In genomic region chr3:52299815-52300611, GRCh38 we compare ENCODE assay signal across 1 cellular context.
TF ChIP-seq lines count a peak whose summit lies in the region.

No MANE protein-coding gene starts in this region.

TF ChIP-seq in K562, 482 proteins besides CTCF, POLR2A, EP300 and RAD21 (continued from another document and continues in another):
- TF ChIP-seq SIX5 (IDR thresholded peaks at IDR 0.05; ENCODE audit: borderline replicate concordance in 1 of 2, insufficient read depth in 1 of 2, low read depth in 1 of 2, low read length in 2 of 2) (no peak), ZNF140 (CRISPR knock-in tag; IDR thresholded peaks at IDR 0.05) (no peak), ZSCAN29 (IDR thresholded peaks at IDR 0.05) (no peak), GTF2E2 (tag; IDR thresholded peaks at IDR 0.05) (no peak), ZNF24 (IDR thresholded peaks at IDR 0.05) (0 out of 2 replicates have a peak, but pooled peaks have one; percentile 22), FOXA1 (IDR thresholded peaks at IDR 0.05; ENCODE audit: borderline replicate concordance) (no peak), BRCA1 (IDR thresholded peaks at IDR 0.05) (no peak), BRCA1 (CRISPR knock-in tag; IDR thresholded peaks at IDR 0.05) (no peak), ZBTB2 (IDR thresholded peaks at IDR 0.05) (peak; percentile 62; the same call in 1 of the 2 replicates), USF1 (CRISPR knock-in tag; IDR thresholded peaks at IDR 0.05) (no peak; the same call in 1 of the 2 replicates), ZBTB5 (IDR thresholded peaks at IDR 0.05) (no peak), EHMT2 (IDR thresholded peaks at IDR 0.05) (no peak), ZNF124 (CRISPR knock-in tag; IDR thresholded peaks at IDR 0.05) (no peak), BHLHE40 (IDR thresholded peaks at IDR 0.05; ENCODE audit: low read length) (peak; percentile 92), MYC (IDR thresholded peaks at IDR 0.05; ENCODE audit: low read depth, low read length) (peak; percentile 65), MYC (CRISPR knock-in tag; IDR thresholded peaks at IDR 0.05; ENCODE audit: borderline replicate concordance, low read depth) (no peak), ELK1 (CRISPR knock-in tag; IDR thresholded peaks at IDR 0.05) (no peak), SMC3 (conservative IDR thresholded peaks at IDR 0.05; ENCODE audit: insufficient read depth, low read depth, low read length) (no peak), BMI1 (IDR thresholded peaks at IDR 0.05; ENCODE audit: low read length) (no peak), TFAP4 (CRISPR knock-in tag; IDR thresholded peaks at IDR 0.05; ENCODE audit: borderline replicate concordance) (peak; percentile 67; the same call in 1 of the 2 replicates), ZFP1 (CRISPR knock-in tag; IDR thresholded peaks at IDR 0.05) (no peak), ARNT (IDR thresholded peaks at IDR 0.05) (no peak), PRPF4 (IDR thresholded peaks at IDR 0.05; ENCODE audit: insufficient read depth, low read depth, low read length, poor library complexity, severe bottlenecking) (no peak), XRCC4 (IDR thresholded peaks at IDR 0.05; ENCODE audit: extremely low read depth, insufficient read depth, insufficient read length) (no peak), ZNF766 (CRISPR knock-in tag; conservative IDR thresholded peaks at IDR 0.05) (0 out of 2 replicates have a peak, but pooled peaks have one; percentile 60), KHSRP (IDR thresholded peaks at IDR 0.05) (no peak), ZBTB17 (CRISPR knock-in tag; IDR thresholded peaks at IDR 0.05) (no peak), POLR2B (IDR thresholded peaks at IDR 0.05; ENCODE audit: low read depth, partially characterized antibody) (no peak), PCBP2 (IDR thresholded peaks at IDR 0.05; ENCODE audit: low read depth, low read length, poor library complexity, severe bottlenecking) (no peak), COPS2 (conservative IDR thresholded peaks at IDR 0.05) (no peak), LARP7 (IDR thresholded peaks at IDR 0.05) (no peak), ILK (tag; IDR thresholded peaks at IDR 0.05; ENCODE audit: borderline replicate concordance, low read depth) (no peak), YY1 (IDR thresholded peaks at IDR 0.05; ENCODE audit: borderline replicate concordance in 1 of 3, control insufficient read depth in 1 of 3, extremely low read depth in 1 of 3, insufficient read depth in 3 of 3, insufficient read length in 1 of 3, insufficient replicate concordance in 2 of 3, low read depth in 1 of 3, low read length in 2 of 3) (no peak), SMARCA4 (IDR thresholded peaks at IDR 0.05) (peak; percentile 79), SAP30 (IDR thresholded peaks at IDR 0.05; ENCODE audit: borderline replicate concordance, insufficient read depth, low read depth, low read length, poor library complexity, severe bottlenecking) (no peak), ETV5 (CRISPR knock-in tag; IDR thresholded peaks at IDR 0.05; ENCODE audit: low read depth) (0 out of 2 replicates have a peak, but pooled peaks have one; percentile 34), NUFIP1 (IDR thresholded peaks at IDR 0.05; ENCODE audit: partially characterized antibody) (no peak), ZNF511 (CRISPR knock-in tag; IDR thresholded peaks at IDR 0.05) (no peak), FOXO4 (CRISPR knock-in tag; IDR thresholded peaks at IDR 0.05) (no peak), HLTF (IDR thresholded peaks at IDR 0.05) (0 out of 2 replicates have a peak, but pooled peaks have one; percentile 2), SREBF2 (CRISPR knock-in tag; IDR thresholded peaks at IDR 0.05) (no peak), TOE1 (IDR thresholded peaks at IDR 0.05; ENCODE audit: borderline replicate concordance) (peak; percentile 66; the same call in 1 of the 2 replicates), TOE1 (CRISPR knock-in tag; IDR thresholded peaks at IDR 0.05; ENCODE audit: borderline replicate concordance, low read depth) (no peak), TSC22D4 (tag; IDR thresholded peaks at IDR 0.05) (no peak), ZNF780A (CRISPR knock-in tag; IDR thresholded peaks at IDR 0.05) (no peak), DIDO1 (tag; IDR thresholded peaks at IDR 0.05; ENCODE audit: low read depth) (no peak), SMAD1 (IDR thresholded peaks at IDR 0.05; ENCODE audit: low read depth, low read length, partially characterized antibody) (no peak), ZC3H8 (IDR thresholded peaks at IDR 0.05) (no peak), TCF7 (IDR thresholded peaks at IDR 0.05; ENCODE audit: borderline replicate concordance) (no peak), ZNF239 (CRISPR knock-in tag; IDR thresholded peaks at IDR 0.05) (no peak), CHAMP1 (IDR thresholded peaks at IDR 0.05) (no peak), CEBPB (tag; IDR thresholded peaks at IDR 0.05) (no peak), DLX4 (CRISPR knock-in tag; IDR thresholded peaks at IDR 0.05) (no peak)
- TF ChIP-seq, protein P1, sequence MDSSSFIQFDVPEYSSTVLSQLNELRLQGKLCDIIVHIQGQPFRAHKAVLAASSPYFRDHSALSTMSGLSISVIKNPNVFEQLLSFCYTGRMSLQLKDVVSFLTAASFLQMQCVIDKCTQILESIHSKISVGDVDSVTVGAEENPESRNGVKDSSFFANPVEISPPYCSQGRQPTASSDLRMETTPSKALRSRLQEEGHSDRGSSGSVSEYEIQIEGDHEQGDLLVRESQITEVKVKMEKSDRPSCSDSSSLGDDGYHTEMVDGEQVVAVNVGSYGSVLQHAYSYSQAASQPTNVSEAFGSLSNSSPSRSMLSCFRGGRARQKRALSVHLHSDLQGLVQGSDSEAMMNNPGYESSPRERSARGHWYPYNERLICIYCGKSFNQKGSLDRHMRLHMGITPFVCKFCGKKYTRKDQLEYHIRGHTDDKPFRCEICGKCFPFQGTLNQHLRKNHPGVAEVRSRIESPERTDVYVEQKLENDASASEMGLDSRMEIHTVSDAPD (CRISPR knock-in tag; IDR thresholded peaks at IDR 0.05), result no peak
- TF ChIP-seq, protein P2, sequence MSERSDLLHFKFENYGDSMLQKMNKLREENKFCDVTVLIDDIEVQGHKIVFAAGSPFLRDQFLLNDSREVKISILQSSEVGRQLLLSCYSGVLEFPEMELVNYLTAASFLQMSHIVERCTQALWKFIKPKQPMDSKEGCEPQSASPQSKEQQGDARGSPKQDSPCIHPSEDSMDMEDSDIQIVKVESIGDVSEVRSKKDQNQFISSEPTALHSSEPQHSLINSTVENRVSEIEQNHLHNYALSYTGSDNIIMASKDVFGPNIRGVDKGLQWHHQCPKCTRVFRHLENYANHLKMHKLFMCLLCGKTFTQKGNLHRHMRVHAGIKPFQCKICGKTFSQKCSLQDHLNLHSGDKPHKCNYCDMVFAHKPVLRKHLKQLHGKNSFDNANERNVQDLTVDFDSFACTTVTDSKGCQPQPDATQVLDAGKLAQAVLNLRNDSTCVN (CRISPR knock-in tag; IDR thresholded peaks at IDR 0.05), result no peak
- TF ChIP-seq, protein P3, sequence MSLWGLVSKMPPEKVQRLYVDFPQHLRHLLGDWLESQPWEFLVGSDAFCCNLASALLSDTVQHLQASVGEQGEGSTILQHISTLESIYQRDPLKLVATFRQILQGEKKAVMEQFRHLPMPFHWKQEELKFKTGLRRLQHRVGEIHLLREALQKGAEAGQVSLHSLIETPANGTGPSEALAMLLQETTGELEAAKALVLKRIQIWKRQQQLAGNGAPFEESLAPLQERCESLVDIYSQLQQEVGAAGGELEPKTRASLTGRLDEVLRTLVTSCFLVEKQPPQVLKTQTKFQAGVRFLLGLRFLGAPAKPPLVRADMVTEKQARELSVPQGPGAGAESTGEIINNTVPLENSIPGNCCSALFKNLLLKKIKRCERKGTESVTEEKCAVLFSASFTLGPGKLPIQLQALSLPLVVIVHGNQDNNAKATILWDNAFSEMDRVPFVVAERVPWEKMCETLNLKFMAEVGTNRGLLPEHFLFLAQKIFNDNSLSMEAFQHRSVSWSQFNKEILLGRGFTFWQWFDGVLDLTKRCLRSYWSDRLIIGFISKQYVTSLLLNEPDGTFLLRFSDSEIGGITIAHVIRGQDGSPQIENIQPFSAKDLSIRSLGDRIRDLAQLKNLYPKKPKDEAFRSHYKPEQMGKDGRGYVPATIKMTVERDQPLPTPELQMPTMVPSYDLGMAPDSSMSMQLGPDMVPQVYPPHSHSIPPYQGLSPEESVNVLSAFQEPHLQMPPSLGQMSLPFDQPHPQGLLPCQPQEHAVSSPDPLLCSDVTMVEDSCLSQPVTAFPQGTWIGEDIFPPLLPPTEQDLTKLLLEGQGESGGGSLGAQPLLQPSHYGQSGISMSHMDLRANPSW (CRISPR knock-in tag; IDR thresholded peaks at IDR 0.05), result no peak
